2 cellular contexts compared by ENCODE assay signal in genomic region chr2:190978389-190979053, GRCh38.
TF ChIP-seq lines count a peak whose summit lies in the region.

No MANE protein-coding gene starts in this region.

TF ChIP-seq in IMR-90, 13 proteins besides CTCF, POLR2A, EP300 and RAD21:
- no peak for TF ChIP-seq RFX5 (IDR thresholded peaks at IDR 0.05; ENCODE audit: low read depth, low read length)
- TF ChIP-seq RCOR1 (IDR thresholded peaks at IDR 0.05; ENCODE audit: insufficient replicate concordance, low read length), result no peak
- TF ChIP-seq USF2 (IDR thresholded peaks at IDR 0.05; ENCODE audit: low read depth, low read length), result no peak
- TF ChIP-seq ELK1 (IDR thresholded peaks at IDR 0.05; ENCODE audit: borderline replicate concordance, low read depth, low read length), result no peak
- no peak for TF ChIP-seq NFE2L2 (IDR thresholded peaks at IDR 0.05; ENCODE audit: low read depth, low read length)
- no peak for TF ChIP-seq MAFK (IDR thresholded peaks at IDR 0.05; ENCODE audit: low read depth, low read length)
- TF ChIP-seq CEBPB (IDR thresholded peaks at IDR 0.05; ENCODE audit: low read depth, low read length), result no peak
- no peak for TF ChIP-seq FOS (IDR thresholded peaks at IDR 0.05; ENCODE audit: low read depth, low read length)
- no peak for TF ChIP-seq CHD1 (IDR thresholded peaks at IDR 0.05; ENCODE audit: low read depth, low read length)
- TF ChIP-seq SMC3 (IDR thresholded peaks at IDR 0.05; ENCODE audit: low read depth, low read length), result no peak
- no peak for TF ChIP-seq MXI1 (IDR thresholded peaks at IDR 0.05; ENCODE audit: borderline replicate concordance, low read depth, low read length)
- no peak for TF ChIP-seq MAZ (IDR thresholded peaks at IDR 0.05; ENCODE audit: borderline replicate concordance, low read depth, low read length)
- no peak for TF ChIP-seq BHLHE40 (IDR thresholded peaks at IDR 0.05; ENCODE audit: low read depth, low read length)

TF ChIP-seq in GM12878, 131 proteins besides CTCF, POLR2A, EP300 and RAD21:
- TF ChIP-seq PAX5 (IDR thresholded peaks at IDR 0.05; ENCODE audit: borderline replicate concordance, low read depth, low read length), result no peak
- TF ChIP-seq SIN3A (IDR thresholded peaks at IDR 0.05; ENCODE audit: low read depth, low read length), result no peak
- peak; percentile 78 for TF ChIP-seq POLR2AphosphoS5 (IDR thresholded peaks at IDR 0.05; ENCODE audit: low read length)
